In the genomic region with DNA sequence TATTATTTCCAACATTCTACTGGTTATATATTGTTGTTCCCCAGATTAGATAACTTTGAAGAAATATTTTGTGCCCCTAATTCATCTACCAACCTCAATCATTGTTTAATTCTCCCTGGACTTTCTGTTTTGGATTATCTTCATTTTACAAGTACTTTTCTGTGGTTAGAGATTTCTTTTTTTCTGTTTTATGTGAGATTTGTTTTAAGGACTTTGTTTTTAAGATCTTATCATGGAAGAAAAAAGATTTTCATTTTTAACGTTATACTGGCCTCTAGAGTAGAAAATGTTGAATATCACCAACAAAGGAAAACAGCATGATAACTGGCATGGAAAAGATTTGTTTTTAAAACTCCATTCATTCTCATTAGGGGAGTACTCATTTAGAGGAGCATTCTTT, we compare ENCODE assay signal across 9 cellular contexts.
DNase-seq lines count a peak whose midpoint lies in the region; ATAC-seq and TF ChIP-seq lines count a peak whose summit lies in the region.
"Had no signal": no experiment of that assay in that cellular context is flagged by ENCODE, and none has a peak within 500 bp of the region (broad histone marks: within the 10 kb centered on the region; RNA-seq: fewer than 3 reads in every experiment).

No MANE protein-coding gene starts in this region.

- WGBS in right cardiac atrium = 4% methylated on average over 1 of the region's 1 CpG

- H3K27me3 ChIP-seq in adipocyte (replicated peaks; ENCODE audit: control insufficient read depth, insufficient read depth, low read length) (no peaks in the 10 kb centered on the region), left lung (no peaks in the 10 kb centered on the region), right cardiac atrium (ENCODE audit: control insufficient read depth, insufficient read depth) (no peaks in the 10 kb centered on the region)

- peak; percentile 52 for DNase-seq in AG08395 (ENCODE audit: low spot score)
- peak; percentile 55 for DNase-seq in LHCN-M2 (ENCODE audit: low read depth)
- peak; percentile 83 for DNase-seq in adipocyte (ENCODE audit: low read depth)
- DNase-seq in left lung = no peak
- DNase-seq in inferior parietal cortex (ENCODE audit: extremely low spot score) = no peak
- DNase-seq in OCI-M2 (lab: John Stamatoyannopoulos, UW; ENCODE audit: unreplicated experiment) = no peak
- DNase-seq in iPS-NIHi7 (ENCODE audit: extremely low spot score) = no peak
- no peak for DNase-seq in right cardiac atrium
- DNase-seq: T-helper 1 cell had no signal

- H3K9me3 ChIP-seq in adipocyte (ENCODE audit: control insufficient read depth, low read length) (no peaks in the 10 kb centered on the region), left lung (no peaks in the 10 kb centered on the region), right cardiac atrium (ENCODE audit: control insufficient read depth, low read length) (no peaks in the 10 kb centered on the region)

- H3K36me3 ChIP-seq in adipocyte (ENCODE audit: control insufficient read depth, insufficient read depth, low read length, severe bottlenecking) (no peaks in the 10 kb centered on the region), left lung (no peaks in the 10 kb centered on the region)

- H3K9ac ChIP-seq in adipocyte (ENCODE audit: low read length) = peak overlapping the region; percentile 69

- intact Hi-C loops in left lung (cut with DNase I) (no loop called here), right cardiac atrium (cut with DNase I) (loop anchor here in 2 of 4 donors (10.0 kb wide), 2 partner anchors 241 to 1291 kb away; no protein-coding TSS in a partner anchor)

- ATAC-seq in left lung (peak; percentile 64), right cardiac atrium (no peak)

- H3K4me3 ChIP-seq in adipocyte (ENCODE audit: low read length) (no peak overlapping the region), left lung (no peak overlapping the region), right cardiac atrium (ENCODE audit: low read length) (no peak overlapping the region)

- peak; percentile 23 to 30 for TF ChIP-seq CTCF in left lung (IDR thresholded peaks at IDR 0.05)

- H3K27ac ChIP-seq in left lung = no peak overlapping the region
- no peak overlapping the region for H3K27ac ChIP-seq in right cardiac atrium (ENCODE audit: low read length)

- H3K4me1 ChIP-seq in adipocyte (ENCODE audit: control insufficient read depth, insufficient read depth, low read length) (peaks cover 16% of the 10 kb centered on the region), left lung (no peaks in the 10 kb centered on the region), right cardiac atrium (ENCODE audit: control insufficient read depth, insufficient read depth, low read length) (peaks cover 2% of the 10 kb centered on the region)

Comparison
In these comparisons a context has a peak if more than half of its experiments do, and no peak if none do; other contexts are left out.
1. DNase-seq: peak in AG08395 (single experiment), LHCN-M2 (single experiment) and adipocyte (single experiment); none in left lung (0 of 2), inferior parietal cortex (single experiment), OCI-M2 (single experiment), iPS-NIHi7 (single experiment) and right cardiac atrium (0 of 3).